16 cellular contexts compared by ENCODE assay signal in genomic region chr3:8520816-8521415, GRCh38. TPM values are rescaled to one million over a fixed set of nuclear protein-coding genes. Genes with fewer than 3 reads are reported as not detected.
"Had no signal": no experiment of that assay in that cellular context is flagged by ENCODE, and none has a peak within 500 bp of the region (broad histone marks: within the 10 kb centered on the region; RNA-seq: fewer than 3 reads in every experiment).

No MANE protein-coding gene starts in this region.

- H3K4me3 ChIP-seq: gastroesophageal sphincter, mucosa of descending colon, tibial nerve had no signal

- H3K4me3 Mint-ChIP-seq: activated CD8-positive, alpha-beta memory T cell treated with anti-CD3 and anti-CD28 coated beads, Interleukin-2, amount 10 ng/mL, durations not matched to agents 7 days and 5 days; activated naive CD8-positive, alpha-beta T cell treated with anti-CD3 and anti-CD28 coated beads for 36 hours; activated T-cell treated with anti-CD3 and anti-CD28 coated beads, Interleukin-2, amount 50 U/mL, for 4 hours; naive thymus-derived CD8-positive, alpha-beta T cell had no signal

- H3K27ac ChIP-seq: gastroesophageal sphincter had no signal

- ATAC-seq: activated CD8-positive, alpha-beta memory T cell treated with anti-CD3 and anti-CD28 coated beads, Interleukin-2, amount 10 ng/mL, durations not matched to agents 7 days and 5 days; activated T-cell treated with anti-CD3 and anti-CD28 coated beads, Interleukin-2, amount 50 U/mL, for 4 hours; gastroesophageal sphincter; mucosa of descending colon; naive thymus-derived CD8-positive, alpha-beta T cell had no signal

- H3K9me3 ChIP-seq: gastroesophageal sphincter, mucosa of descending colon, tibial nerve had no signal

- H3K36me3 Mint-ChIP-seq: activated CD8-positive, alpha-beta memory T cell treated with anti-CD3 and anti-CD28 coated beads, Interleukin-2, amount 10 ng/mL, durations not matched to agents 7 days and 5 days; naive thymus-derived CD8-positive, alpha-beta T cell had no signal

- H3K27me3 ChIP-seq: gastroesophageal sphincter, tibial nerve had no signal

- FAIRE-seq: colon, endothelial cell of umbilical vein had no signal

- H3K36me3 ChIP-seq: tibial nerve had no signal

- DNase-seq: activated CD4-positive, alpha-beta T cell treated with anti-CD3 and anti-CD28 coated beads, Interleukin-2, amount 50 U/mL, for 4 hours; activated CD4-positive, CD25-positive, alpha-beta regulatory T cell treated with anti-CD3 and anti-CD28 coated beads, Interleukin-2, amount 50 U/mL, for 72 hours; activated CD8-positive, alpha-beta memory T cell treated with anti-CD3 and anti-CD28 coated beads, Interleukin-2, amount 10 ng/mL, durations not matched to agents 7 days and 5 days; activated effector memory CD4-positive, alpha-beta T cell treated with anti-CD3 and anti-CD28 coated beads, Interleukin-2, amount 50 U/mL, for 16 hours; activated naive CD8-positive, alpha-beta T cell treated with anti-CD3 and anti-CD28 coated beads for 36 hours; activated T-cell treated with anti-CD3 and anti-CD28 coated beads, Interleukin-2, amount 50 U/mL, for 4 hours; hippocampal formation; mucosa of descending colon; naive thymus-derived CD8-positive, alpha-beta T cell; occipital lobe; stimulated activated CD4-positive, alpha-beta T cell treated with anti-CD3 and anti-CD28 coated beads, Interleukin-15, amount 100 ng/mL, for 24 hours; stimulated activated CD4-positive, alpha-beta T cell treated with anti-CD3 and anti-CD28 coated beads, Interleukin-4, amount 100 ng/mL, for 24 hours had no signal

- H3K27ac Mint-ChIP-seq: activated CD8-positive, alpha-beta memory T cell treated with anti-CD3 and anti-CD28 coated beads, Interleukin-2, amount 10 ng/mL, durations not matched to agents 7 days and 5 days; activated naive CD8-positive, alpha-beta T cell treated with anti-CD3 and anti-CD28 coated beads for 36 hours; naive thymus-derived CD8-positive, alpha-beta T cell had no signal

RNA-seq across cellular contexts. Expression of gene LMCD1, which starts 19.3 kb away (rescaled TPM):
- total RNA-seq: naive thymus-derived CD8-positive, alpha-beta T cell had no signal
